In the genomic region with DNA sequence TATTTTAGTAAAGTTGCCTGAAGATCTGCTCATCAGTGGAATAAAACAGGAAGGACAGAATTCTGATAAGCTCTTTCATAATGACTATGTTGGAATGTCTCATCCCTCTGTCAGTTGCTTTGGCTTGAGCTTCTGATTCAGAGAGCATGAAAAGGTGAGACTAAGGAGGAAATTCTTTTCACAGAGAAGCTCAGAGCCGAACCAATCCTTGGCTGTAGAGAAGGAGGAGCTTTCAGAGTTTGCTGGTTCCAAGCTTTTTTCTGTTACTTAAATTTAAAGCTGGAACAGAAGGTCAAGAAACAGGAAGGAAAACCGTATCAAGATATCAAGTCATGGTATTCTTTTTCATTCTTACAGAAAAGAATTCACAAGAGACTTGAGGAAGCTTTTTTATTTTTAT, we compare ENCODE assay signal across 14 cellular contexts. TPM values are rescaled to one million over a fixed set of nuclear protein-coding genes. Genes with fewer than 3 reads are reported as not detected.
DNase-seq lines count a peak whose midpoint lies in the region; ATAC-seq and TF ChIP-seq lines count a peak whose summit lies in the region.
"Had no signal": no experiment of that assay in that cellular context is flagged by ENCODE, and none has a peak within 500 bp of the region (broad histone marks: within the 10 kb centered on the region; RNA-seq: fewer than 3 reads in every experiment).

No MANE protein-coding gene starts in this region.

- ATAC-seq in omental fat pad (ENCODE audit: low FRiP score) = peak; percentile 65
- no peak for ATAC-seq in activated CD8-positive, alpha-beta T cell treated with anti-CD3 and anti-CD28 coated beads, Interleukin-2, amount 10 ng/mL, durations not matched to agents 7 days and 5 days

- H3K27me3 Mint-ChIP-seq in activated CD8-positive, alpha-beta T cell treated with anti-CD3 and anti-CD28 coated beads, Interleukin-2, amount 10 ng/mL, durations not matched to agents 7 days and 5 days (ENCODE audit: low read depth) = peaks cover 28% of the 10 kb centered on the region

- CTCF ChIA-PET in activated CD8-positive, alpha-beta T cell treated with anti-CD3 and anti-CD28 coated beads, Interleukin-2, amount 10 ng/mL, durations not matched to agents 7 days and 5 days (lab: Charles Lee) = interaction anchor here (1.0 to 12.0 kb wide), 9 partner anchors 13 to 119 kb away, joined by 3 to 368 read pairs (median 30); a partner anchor contains a TSS

- no peak for TF ChIP-seq CTCF in choroid plexus epithelial cell (conservative IDR thresholded peaks at IDR 0.05; ENCODE audit: low read depth, low read length)
- no peak for TF ChIP-seq CTCF in omental fat pad (IDR thresholded peaks at IDR 0.05)

- no peaks in the 10 kb centered on the region for H3K36me3 Mint-ChIP-seq in activated CD8-positive, alpha-beta T cell treated with anti-CD3 and anti-CD28 coated beads, Interleukin-2, amount 10 ng/mL, durations not matched to agents 7 days and 5 days (ENCODE audit: low read depth)

- H3K27ac Mint-ChIP-seq in activated CD8-positive, alpha-beta T cell treated with anti-CD3 and anti-CD28 coated beads, Interleukin-2, amount 10 ng/mL, durations not matched to agents 7 days and 5 days = no peak overlapping the region

- H3K4me3 ChIP-seq in choroid plexus epithelial cell (ENCODE audit: low read depth, low read length) = no peak overlapping the region
- H3K4me3 ChIP-seq: thoracic aorta had no signal

- H3K9me3 Mint-ChIP-seq in activated CD8-positive, alpha-beta T cell treated with anti-CD3 and anti-CD28 coated beads, Interleukin-2, amount 10 ng/mL, durations not matched to agents 7 days and 5 days (ENCODE audit: insufficient read depth) = no peaks in the 10 kb centered on the region
- H3K9me3 Mint-ChIP-seq: neural crest cell had no signal

- H3K4me1 Mint-ChIP-seq in activated CD8-positive, alpha-beta T cell treated with anti-CD3 and anti-CD28 coated beads, Interleukin-2, amount 10 ng/mL, durations not matched to agents 7 days and 5 days (ENCODE audit: low read depth) = peaks cover 13% of the 10 kb centered on the region

- no peak overlapping the region for H3K4me3 Mint-ChIP-seq in activated CD8-positive, alpha-beta T cell treated with anti-CD3 and anti-CD28 coated beads, Interleukin-2, amount 10 ng/mL, durations not matched to agents 7 days and 5 days
- H3K4me3 Mint-ChIP-seq: neural crest cell had no signal

- peak; percentile 10 for DNase-seq in GM04503 (ENCODE audit: low read depth)
- DNase-seq in NCI-H460 (ENCODE audit: extremely low read depth, low read depth) = peak; percentile 92
- DNase-seq in choroid plexus epithelial cell (ENCODE audit: low read depth) = peak; percentile 95
- DNase-seq in omental fat pad (ENCODE audit: low spot score) = no peak
- DNase-seq in NCI-H748 (lab: John Stamatoyannopoulos, UW; ENCODE audit: unreplicated experiment) = no peak
- no peak for DNase-seq in activated CD8-positive, alpha-beta T cell treated with anti-CD3 and anti-CD28 coated beads, Interleukin-2, amount 10 ng/mL, durations not matched to agents 7 days and 5 days
- DNase-seq in hepatic stellate cell (ENCODE audit: low spot score) = no peak
- DNase-seq: activated CD8-positive, alpha-beta memory T cell treated with anti-CD3 and anti-CD28 coated beads, Interleukin-2, amount 50 U/mL, for 48 hours; COR-L47; NCI-H146; NCI-H748 treated with DMSO at 0.1 percent for 48 hours; WERI-Rb-1 had no signal

- POLR2A ChIA-PET in activated CD8-positive, alpha-beta T cell treated with anti-CD3 and anti-CD28 coated beads, Interleukin-2, amount 10 ng/mL, durations not matched to agents 7 days and 5 days (lab: Charles Lee) = interaction anchor here (1.3 kb wide), 1 partner anchor 58 kb away, joined by 4 read pairs; no protein-coding TSS in a partner anchor

RNA-seq across cellular contexts. Expression of a gene that starts 24.0 kb away (rescaled TPM):
- total RNA-seq in NCI-H460 (2014; rRNA removed; shearing (Covaris generic)) = 75.4 and 86.5 TPM in 2 replicates
- 31.1 and 40.9 TPM in 2 replicates for polyA plus RNA-seq in NCI-H460 (2014; cell fraction: nucleus; rRNA removed)
- total RNA-seq in omental fat pad = 1 to 10 TPM in 1 of 4 donors, under 1 TPM in 3; 0.12 to 1.4 (median 0.54) TPM
- total RNA-seq in activated CD8-positive, alpha-beta T cell treated with anti-CD3 and anti-CD28 coated beads, Interleukin-2, amount 10 ng/mL, durations not matched to agents 7 days and 5 days = 1 to 10 TPM in 1 of 2 experiments, under 1 TPM in 1; 0.94 to 1.2 TPM

RNA-seq across cellular contexts. Expression of a gene that starts 38.3 kb away (rescaled TPM):
- 202 and 212 TPM in 2 replicates for total RNA-seq in NCI-H460 (2014; rRNA removed; shearing (Covaris generic))
- 110 and 125 TPM in 2 replicates for polyA plus RNA-seq in NCI-H460 (2014; cell fraction: nucleus; rRNA removed)
- 100 to 1,000 TPM in 2 of 4 donors, 10 to 100 TPM in 2; 63.9 to 116 (median 97.6) TPM for total RNA-seq in omental fat pad
- 100 to 1,000 TPM; 114 to 119 TPM for total RNA-seq in activated CD8-positive, alpha-beta T cell treated with anti-CD3 and anti-CD28 coated beads, Interleukin-2, amount 10 ng/mL, durations not matched to agents 7 days and 5 days

RNA-seq across cellular contexts. Expression of a gene that starts 45.2 kb away (rescaled TPM):
- 58.6 and 77.9 TPM in 2 replicates for total RNA-seq in NCI-H460 (2014; rRNA removed; shearing (Covaris generic))
- polyA plus RNA-seq in NCI-H460 (2014; cell fraction: nucleus; rRNA removed) = 18.1 and 22.7 TPM in 2 replicates
- total RNA-seq in omental fat pad = 10 to 100 TPM; 23.4 to 66.2 (median 49.9) TPM
- total RNA-seq in activated CD8-positive, alpha-beta T cell treated with anti-CD3 and anti-CD28 coated beads, Interleukin-2, amount 10 ng/mL, durations not matched to agents 7 days and 5 days = 10 to 100 TPM; 26.6 to 27.1 TPM

Comparison
In these comparisons a context has a peak if more than half of its experiments do, and no peak if none do; other contexts are left out.
1. DNase-seq: peak in GM04503 (single experiment), NCI-H460 (single experiment) and choroid plexus epithelial cell (single experiment); none in omental fat pad (single experiment), NCI-H748 (single experiment), activated CD8-positive, alpha-beta T cell treated with anti-CD3 and anti-CD28 coated beads, Interleukin-2, amount 10 ng/mL, durations not matched to agents 7 days and 5 days (single experiment) and hepatic stellate cell (single experiment).
2. RNA of a gene that starts 24.0 kb away (total RNA-seq): 75.4 to 86.5 TPM in NCI-H460; 0.94 to 1.2 TPM in activated CD8-positive, alpha-beta T cell treated with anti-CD3 and anti-CD28 coated beads, Interleukin-2, amount 10 ng/mL, durations not matched to agents 7 days and 5 days and 0.12 to 1.4 TPM in omental fat pad; every median in the first group is over 10 times any median in the second.